In the genomic region with DNA sequence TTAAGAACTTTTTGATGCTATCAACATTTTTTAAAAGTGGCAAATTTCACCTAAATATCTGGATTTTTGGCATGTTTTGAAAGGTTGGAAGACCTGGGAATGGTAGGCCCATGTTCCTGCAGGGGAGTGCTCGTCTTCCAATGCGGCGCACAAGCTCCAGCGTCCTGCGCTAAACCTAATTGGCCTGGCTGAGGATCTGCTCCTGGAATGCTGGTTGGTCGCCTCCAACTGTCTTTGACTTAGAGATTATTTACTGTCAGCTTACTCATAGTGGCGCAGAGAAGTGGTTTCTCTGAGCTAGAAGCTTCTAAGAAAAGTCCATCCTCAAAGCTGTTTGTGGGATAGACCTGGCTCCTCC, we compare ENCODE assay signal across 8 cellular contexts. TPM values are rescaled to one million over a fixed set of nuclear protein-coding genes. Genes with fewer than 3 reads are reported as not detected.
A peak's percentile ranks its signal among the peaks of the same experiment; 100 is the strongest.
DNase-seq lines count a peak whose midpoint lies in the region; ATAC-seq and TF ChIP-seq lines count a peak whose summit lies in the region.

No MANE protein-coding gene starts in this region.

- H3K27ac ChIP-seq in BLaER1 (peak overlapping the region; percentile 68), dorsolateral prefrontal cortex (peak overlapping the region in 46 of 59 donors; percentile 2 to 89 (median 62)), neural progenitor cell (no peak overlapping the region)

- H2AFZ ChIP-seq in Loucy (ENCODE audit: low read length) (peak overlapping the region; percentile 97), neural progenitor cell (replicated peaks) (peak overlapping the region; percentile 77)

- H3K9me3 Mint-ChIP-seq in neural progenitor cell = no peaks in the 10 kb centered on the region

- no peak for ATAC-seq in omental fat pad (ENCODE audit: low FRiP score)
- ATAC-seq in GM19463 (IDR thresholded peaks at IDR 0.05; ENCODE audit: unreplicated experiment) = no peak

- H3F3A ChIP-seq in Loucy (ENCODE audit: low read depth) = no peaks in the 10 kb centered on the region
- H3F3A ChIP-seq in neural progenitor cell (ENCODE audit: low read depth) = peaks cover 6% of the 10 kb centered on the region

- H3K4me1 ChIP-seq in BLaER1 (peaks cover 59% of the 10 kb centered on the region), Loucy (ENCODE audit: insufficient read depth, low read length, poor library complexity, severe bottlenecking) (peaks cover 33% of the 10 kb centered on the region), neural progenitor cell (peaks cover 11% of the 10 kb centered on the region)

- peaks cover 15% of the 10 kb centered on the region for H3K4me1 Mint-ChIP-seq in neural progenitor cell

- H3K27me3 Mint-ChIP-seq in neural progenitor cell (ENCODE audit: insufficient read depth, low read depth) = peaks cover 5% of the 10 kb centered on the region

- H3K27ac Mint-ChIP-seq in neural progenitor cell = no peak overlapping the region

- H3K79me2 ChIP-seq in Loucy (ENCODE audit: insufficient read depth, low read length) (peaks cover 44% of the 10 kb centered on the region), neural progenitor cell (ENCODE audit: low read depth) (peaks cover 42% of the 10 kb centered on the region)

- H3K4me2 ChIP-seq in BLaER1 = peak overlapping the region; percentile 97
- H3K4me2 ChIP-seq in Loucy (ENCODE audit: low read depth, low read length, poor library complexity, severe bottlenecking) = peak overlapping the region; percentile 93
- H3K4me2 ChIP-seq in neural progenitor cell = peak overlapping the region; percentile 95

- TF ChIP-seq CTCF in Loucy (conservative IDR thresholded peaks at IDR 0.05; ENCODE audit: low read length) (no peak), dorsolateral prefrontal cortex (IDR thresholded peaks at IDR 0.05 in 54 of 56, conservative IDR thresholded peaks at IDR 0.05 in 2 of 56; ENCODE audit: low read depth in 1 of 56, partially characterized antibody in 56 of 56) (no peak), neural progenitor cell (IDR thresholded peaks at IDR 0.05) (no peak), omental fat pad (IDR thresholded peaks at IDR 0.05) (no peak), GM20000 (IDR thresholded peaks at IDR 0.05; ENCODE audit: extremely low read depth, missing control alignments) (no peak)

- H3K27me3 ChIP-seq in BLaER1 (no peaks in the 10 kb centered on the region), Loucy (ENCODE audit: insufficient read depth, low read length, poor library complexity, severe bottlenecking) (no peaks in the 10 kb centered on the region), dorsolateral prefrontal cortex (no peaks in the 10 kb centered on the region), neural progenitor cell (no peaks in the 10 kb centered on the region)

- H3K4me3 Mint-ChIP-seq in neural progenitor cell = peak overlapping the region; percentile 92

- H4K20me1 ChIP-seq in BLaER1 (0 out of 2 replicates have a peak, but pooled peaks cover 8% of the 10 kb centered on the region), Loucy (ENCODE audit: insufficient read depth, low read length, poor library complexity, severe bottlenecking) (peaks cover 8% of the 10 kb centered on the region), neural progenitor cell (ENCODE audit: low read depth) (peaks cover 3% of the 10 kb centered on the region)

- H3K9me2 ChIP-seq in Loucy (replicated peaks; ENCODE audit: low read depth, low read length) = no peaks in the 10 kb centered on the region

- no peaks in the 10 kb centered on the region for H3K36me3 ChIP-seq in BLaER1
- H3K36me3 ChIP-seq in Loucy (ENCODE audit: insufficient read depth, low read length) = no peaks in the 10 kb centered on the region
- H3K36me3 ChIP-seq in neural progenitor cell = no peaks in the 10 kb centered on the region

- H3K4me3 ChIP-seq in BLaER1 (peak overlapping the region; percentile 94), Loucy (ENCODE audit: low read length, poor library complexity, severe bottlenecking) (peak overlapping the region; percentile 93), dorsolateral prefrontal cortex (peak overlapping the region in 57 of 59 donors; percentile 60 to 96 (median 88)), neural progenitor cell (peak overlapping the region; percentile 73)

- H3K9me3 ChIP-seq in BLaER1 = no peaks in the 10 kb centered on the region
- no peaks in the 10 kb centered on the region for H3K9me3 ChIP-seq in Loucy (ENCODE audit: insufficient read depth, low read depth, low read length)
- H3K9me3 ChIP-seq in neural progenitor cell (ENCODE audit: low read depth) = no peaks in the 10 kb centered on the region

- H3K36me3 Mint-ChIP-seq in neural progenitor cell = no peaks in the 10 kb centered on the region

- DNase-seq in dorsolateral prefrontal cortex (no peak), neural progenitor cell (ENCODE audit: low spot score) (no peak), omental fat pad (ENCODE audit: low spot score) (no peak), globus pallidus (ENCODE audit: low spot score) (no peak), GM20000 (ENCODE audit: low spot score) (no peak)

- peak overlapping the region; percentile 36; the same call in 1 of the 2 replicates for H3K9ac ChIP-seq in BLaER1
- peak overlapping the region; percentile 95 for H3K9ac ChIP-seq in Loucy (ENCODE audit: low read depth, low read length, poor library complexity, severe bottlenecking)
- H3K9ac ChIP-seq in neural progenitor cell = no peak overlapping the region

- intact Hi-C loops in dorsolateral prefrontal cortex (cut with DNase I) = loop anchor here (5.0 to 10.0 kb wide), 4 partner anchors 54 to 104 kb away; a partner anchor contains a TSS

RNA-seq across cellular contexts. Expression of a gene that starts 0.6 kb away (rescaled TPM):
- total RNA-seq in dorsolateral prefrontal cortex (100 to 1,000 TPM in 1 of 120 experiments, 10 to 100 TPM in 119; 16.4 to 108 (median 33.1) TPM), neural progenitor cell (ENCODE audit: low replicate concordance) (28.1 and 45.8 TPM in 2 replicates), omental fat pad (10 to 100 TPM; 32.0 to 66.2 (median 40.7) TPM)

RNA-seq across cellular contexts. Expression of a gene that starts 51.5 kb away (rescaled TPM):
- total RNA-seq in dorsolateral prefrontal cortex (10 to 100 TPM; 22.8 to 55.7 (median 30.8) TPM), neural progenitor cell (ENCODE audit: low replicate concordance) (23.2 and 31.1 TPM in 2 replicates), omental fat pad (10 to 100 TPM; 25.1 to 39.4 (median 30.0) TPM)
